1 cellular context compared by ENCODE assay signal in the genomic region with DNA sequence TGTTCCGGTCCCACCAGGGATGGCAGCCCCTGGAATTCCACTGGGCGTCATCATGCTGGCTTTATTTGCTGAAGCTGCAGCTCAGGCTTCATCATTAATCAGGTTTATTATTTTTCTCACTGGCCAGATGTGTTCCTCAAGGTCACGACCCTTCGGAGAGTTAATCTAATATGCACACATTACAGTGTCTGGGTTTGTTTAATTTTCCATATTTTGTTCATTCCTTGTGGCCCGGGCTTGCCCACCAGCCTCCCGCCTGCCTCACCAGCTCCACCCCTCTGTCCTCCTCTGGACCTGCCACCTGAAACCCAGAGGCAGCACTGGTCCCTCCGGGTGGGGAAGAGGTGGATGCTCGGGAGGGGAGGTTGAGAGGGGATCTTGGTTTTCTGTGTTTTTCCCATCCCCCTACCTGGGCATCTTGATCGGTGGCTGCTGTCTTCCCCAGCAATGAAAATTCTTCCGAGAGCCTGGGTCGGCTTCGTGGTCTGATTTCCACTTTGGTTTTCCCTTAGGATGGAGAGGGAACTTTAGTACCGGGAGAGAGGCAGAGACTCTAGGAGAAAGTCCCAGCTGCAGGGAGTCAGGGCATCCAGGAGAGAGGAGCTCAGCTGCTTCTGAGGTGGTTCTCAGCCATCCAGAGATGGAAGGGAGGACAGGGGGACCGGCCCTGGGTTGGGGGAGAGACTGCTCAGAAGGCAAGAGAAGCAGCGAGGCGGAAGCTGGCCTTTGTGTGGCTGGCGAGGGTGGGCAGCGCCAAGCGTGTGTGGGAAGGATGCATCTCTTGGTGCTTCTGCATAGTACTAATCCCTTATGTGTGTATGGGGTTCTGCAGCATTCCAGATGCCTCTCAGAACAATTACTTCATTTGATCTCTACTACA.
A peak's percentile ranks its signal among the peaks of the same experiment; 100 is the strongest.
TF ChIP-seq lines count a peak whose summit lies in the region.

No MANE protein-coding gene starts in this region.

TF ChIP-seq in SK-N-SH, 30 proteins besides CTCF, POLR2A, EP300 and RAD21:
- TF ChIP-seq RCOR1 (IDR thresholded peaks at IDR 0.05; ENCODE audit: low read length) (peak; percentile 94), FOSL2 (IDR thresholded peaks at IDR 0.05; ENCODE audit: borderline replicate concordance, low read depth) (no peak)
TF ChIP-seq in SK-N-SH: peak in this region for 1.
